ENCODE assay signal across 8 cellular contexts in genomic region chr6:31441368-31442267, GRCh38. TPM values are rescaled to one million over a fixed set of nuclear protein-coding genes. Genes with fewer than 3 reads are reported as not detected.
DNase-seq lines count a peak whose midpoint lies in the region; ATAC-seq and TF ChIP-seq lines count a peak whose summit lies in the region.

No MANE protein-coding gene starts in this region.

- peak; percentile 80 to 85 (median 83) for TF ChIP-seq CTCF in gastrocnemius medialis (IDR thresholded peaks at IDR 0.05 in 4 of 5, conservative IDR thresholded peaks at IDR 0.05 in 1 of 5)

- no peak for TF ChIP-seq POLR2A in gastrocnemius medialis (IDR thresholded peaks at IDR 0.05)

- peak overlapping the region in 2 of 4 donors; percentile 40 to 45 for H3K4me3 ChIP-seq in gastrocnemius medialis

- peak; percentile 4 for DNase-seq in DMS 273 treated with DMSO at 0.1 percent for 48 hours (lab: John Stamatoyannopoulos, UW)
- peak; percentile 79 for DNase-seq in HK-2 (ENCODE audit: unreplicated experiment)
- peak; percentile 70 for DNase-seq in T follicular helper cell (ENCODE audit: low read depth)
- DNase-seq in astrocyte of the hippocampus (ENCODE audit: low read depth, low spot score) = peak; percentile 81
- DNase-seq in hippocampal formation (lab: John Stamatoyannopoulos, UW) = peak; percentile 6 to 70
- peak; percentile 40 to 70 for DNase-seq in gastrocnemius medialis

- H3K27ac ChIP-seq in gastrocnemius medialis = no peak overlapping the region

- peaks cover 0 to 3% (median 0%) of the 10 kb centered on the region in 3 donors for H3K27me3 ChIP-seq in gastrocnemius medialis

- peak; percentile 82 to 95 for ATAC-seq in gastrocnemius medialis
- no peak for ATAC-seq in GM21526 (IDR thresholded peaks at IDR 0.05; ENCODE audit: low FRiP score, unreplicated experiment)
- no peak for ATAC-seq in GM18511 (IDR thresholded peaks at IDR 0.05; ENCODE audit: unreplicated experiment)

- H3K36me3 ChIP-seq in gastrocnemius medialis = no peaks in the 10 kb centered on the region

- H3K9me3 ChIP-seq in gastrocnemius medialis = no peaks in the 10 kb centered on the region

- intact Hi-C loops in gastrocnemius medialis (cut with DNase I; ENCODE audit: low total_unique reads) = loop anchor here (1.0 kb wide), 1 partner anchor 44 kb away; no protein-coding TSS in a partner anchor

- H3K4me1 ChIP-seq in gastrocnemius medialis = peaks cover 0 to 4% of the 10 kb centered on the region in 2 donors

- in situ Hi-C loops in gastrocnemius medialis (cut with MboI; ENCODE audit: low sequenced_read_pairs in 4 of 4) = loop anchor here (5.0 to 10.0 kb wide), 3 partner anchors 39 to 307 kb away; partner anchors contain the start of genes MICA (in 1 of the 4) and PSORS1C2 (in 1 of the 4)

RNA-seq across cellular contexts. Expression of gene MICA, which starts 38.2 kb away (rescaled TPM):
- total RNA-seq in gastrocnemius medialis = 1 to 10 TPM in 3 of 4 donors, under 1 TPM in 1; 0.17 to 7.8 (median 5.0) TPM

RNA-seq across cellular contexts. Expression of gene MICB, which starts 56.3 kb away (rescaled TPM):
- 1 to 10 TPM in 1 of 4 donors, under 1 TPM in 3; 0.20 to 1.2 (median 0.50) TPM for total RNA-seq in gastrocnemius medialis

Comparison
In these comparisons a context has a peak if more than half of its experiments do, and no peak if none do; other contexts are left out.
1. DNase-seq: peak in every context shown above with its lines; median percentile 81 in astrocyte of the hippocampus; 79 in HK-2; 70 in T follicular helper cell; 55 in gastrocnemius medialis; 38 in hippocampal formation; 4 in DMS 273 treated with DMSO at 0.1 percent for 48 hours.
2. ATAC-seq: peak in gastrocnemius medialis (2 of 2); none in GM21526 (single experiment) and GM18511 (single experiment).